Comparison of ENCODE assay signal across 15 cellular contexts in genomic region chr10:97048649-97049427, GRCh38.
DNase-seq lines count a peak whose midpoint lies in the region; ATAC-seq and TF ChIP-seq lines count a peak whose summit lies in the region.
"Had no signal": no experiment of that assay in that cellular context is flagged by ENCODE, and none has a peak within 500 bp of the region (broad histone marks: within the 10 kb centered on the region; RNA-seq: fewer than 3 reads in every experiment).

No MANE protein-coding gene starts in this region.

- no peak overlapping the region for H2AFZ ChIP-seq in osteoblast (ENCODE audit: low read length)
- no peak overlapping the region for H2AFZ ChIP-seq in PC-3 (ENCODE audit: low read length)

- CTCF ChIA-PET in PC-3 (lab: Charles Lee) = interaction anchor here (0.6 kb wide), 1 partner anchor 216 kb away, joined by 3 read pairs; no protein-coding TSS in a partner anchor

- peaks cover 14% of the 10 kb centered on the region for H3K27me3 Mint-ChIP-seq in activated T-cell treated with anti-CD3 and anti-CD28 coated beads, Interleukin-2, amount 50 U/mL, for 4 hours (ENCODE audit: low read depth)

- H3K4me1 ChIP-seq in osteoblast (ENCODE audit: insufficient read depth, low read length) (no peaks in the 10 kb centered on the region), PC-3 (ENCODE audit: insufficient read depth, low read length) (no peaks in the 10 kb centered on the region)
- H3K4me1 ChIP-seq: Peyer's patch had no signal

- H3K36me3 Mint-ChIP-seq in activated T-cell treated with anti-CD3 and anti-CD28 coated beads, Interleukin-2, amount 50 U/mL, for 4 hours (ENCODE audit: insufficient read depth) = no peaks in the 10 kb centered on the region

- H3K4me1 Mint-ChIP-seq in activated T-cell treated with anti-CD3 and anti-CD28 coated beads, Interleukin-2, amount 50 U/mL, for 4 hours (ENCODE audit: low read depth) = no peaks in the 10 kb centered on the region
- H3K4me1 Mint-ChIP-seq: T-helper 17 cell had no signal

- POLR2A ChIA-PET in PC-3 (lab: Charles Lee; ENCODE audit: unreplicated experiment) = no interaction called here

- no peak overlapping the region for H3K4me2 ChIP-seq in osteoblast (ENCODE audit: insufficient read depth, low read length)
- no peak overlapping the region for H3K4me2 ChIP-seq in PC-3 (ENCODE audit: low read length)

- no peak overlapping the region for H3K9ac ChIP-seq in PC-3 (ENCODE audit: low read length)

- no peaks in the 10 kb centered on the region for H3K9me2 ChIP-seq in PC-3 (replicated peaks; ENCODE audit: low read length)

- no peaks in the 10 kb centered on the region for H3K36me3 ChIP-seq in osteoblast (ENCODE audit: insufficient read depth, low read length)
- no peaks in the 10 kb centered on the region for H3K36me3 ChIP-seq in PC-3 (ENCODE audit: low read depth, low read length)
- H3K36me3 ChIP-seq: Peyer's patch had no signal

- no peak overlapping the region for H3K4me3 Mint-ChIP-seq in activated T-cell treated with anti-CD3 and anti-CD28 coated beads, Interleukin-2, amount 50 U/mL, for 4 hours
- H3K4me3 Mint-ChIP-seq: T-helper 17 cell had no signal

- no peaks in the 10 kb centered on the region for H3K79me2 ChIP-seq in osteoblast (ENCODE audit: insufficient read depth, low read length)
- H3K79me2 ChIP-seq in PC-3 (ENCODE audit: low read length) = no peaks in the 10 kb centered on the region

- TF ChIP-seq CTCF in osteoblast (IDR thresholded peaks at IDR 0.05; ENCODE audit: extremely low read depth, low read depth, low read length) (no peak), PC-3 (conservative IDR thresholded peaks at IDR 0.05; ENCODE audit: low read depth, low read length) (no peak)

- no peaks in the 10 kb centered on the region for H3F3A ChIP-seq in PC-3 (ENCODE audit: low read length, unreplicated experiment)

- no TSS peak for BruUV-seq in PC-3 (replicated peaks; lab: Mats Ljungman, UMichigan)

- intact Hi-C loops in PC-3 (cut with micrococcal nuclease) = no loop called here

- no peaks in the 10 kb centered on the region for H3K9me3 Mint-ChIP-seq in activated T-cell treated with anti-CD3 and anti-CD28 coated beads, Interleukin-2, amount 50 U/mL, for 4 hours

- H3K9me3 ChIP-seq in osteoblast (ENCODE audit: low read depth, low read length) (no peaks in the 10 kb centered on the region), PC-3 (ENCODE audit: low read length) (no peaks in the 10 kb centered on the region)
- H3K9me3 ChIP-seq: Peyer's patch had no signal

- no peak overlapping the region for H3K27ac ChIP-seq in osteoblast (ENCODE audit: low read depth, low read length)
- no peak overlapping the region for H3K27ac ChIP-seq in PC-3 (ENCODE audit: low read length)
- H3K27ac ChIP-seq: C4-2B, Peyer's patch had no signal

- ATAC-seq in activated T-cell treated with anti-CD3 and anti-CD28 coated beads, Interleukin-2, amount 50 U/mL, for 4 hours = no peak
- ATAC-seq in HG02610 (IDR thresholded peaks at IDR 0.05; ENCODE audit: unreplicated experiment) (no peak), GM18511 (IDR thresholded peaks at IDR 0.05; ENCODE audit: unreplicated experiment) (no peak), PC-3 (no peak)
- ATAC-seq: T-helper 17 cell had no signal

- DNase-seq in activated T-cell treated with anti-CD3 and anti-CD28 coated beads, Interleukin-2, amount 50 U/mL, for 1 hour = peak; percentile 9
- DNase-seq in activated T-cell treated with anti-CD3 and anti-CD28 coated beads, Interleukin-2, amount 50 U/mL, for 4 hours = no peak
- DNase-seq in NCI-H1105 treated with DMSO at 0.1 percent for 48 hours (lab: John Stamatoyannopoulos, UW) = peak; percentile 79
- peak; percentile 74 for DNase-seq in NCI-H69 (lab: John Stamatoyannopoulos, UW)
- peak; percentile 47 for DNase-seq in osteoblast (ENCODE audit: insufficient read length, low spot score, missing footprints)
- no peak for DNase-seq in PC-3
- DNase-seq: GDM1, Kasumi-1, NCI-H748 treated with DMSO at 0.1 percent for 48 hours, Peyer's patch, SHP77 treated with DMSO at 0.1 percent for 48 hours, T-helper 17 cell had no signal

- H4K20me1 ChIP-seq in osteoblast (ENCODE audit: insufficient read depth, low read length) (no peaks in the 10 kb centered on the region), PC-3 (ENCODE audit: low read length) (no peaks in the 10 kb centered on the region)

- H3K27me3 ChIP-seq in osteoblast (ENCODE audit: insufficient read depth, low read length) (peaks cover 15% of the 10 kb centered on the region), PC-3 (ENCODE audit: low read length) (no peaks in the 10 kb centered on the region; the same call in 1 of the 2 replicates)
- H3K27me3 ChIP-seq: Peyer's patch had no signal

- H3K4me3 ChIP-seq in osteoblast (ENCODE audit: insufficient read depth, low read length) (no peak overlapping the region), PC-3 (ENCODE audit: low read length) (no peak overlapping the region)
- H3K4me3 ChIP-seq: Peyer's patch had no signal

Comparison
In these comparisons a context has a peak if more than half of its experiments do, and no peak if none do; other contexts are left out.
1. DNase-seq: peak in activated T-cell treated with anti-CD3 and anti-CD28 coated beads, Interleukin-2, amount 50 U/mL, for 1 hour (single experiment), NCI-H1105 treated with DMSO at 0.1 percent for 48 hours (single experiment), NCI-H69 (single experiment) and osteoblast (single experiment); none in activated T-cell treated with anti-CD3 and anti-CD28 coated beads, Interleukin-2, amount 50 U/mL, for 4 hours (single experiment) and PC-3 (single experiment).